9 cellular contexts compared by ENCODE assay signal in genomic region chr3:8964436-8965370, GRCh38. TPM values are rescaled to one million over a fixed set of nuclear protein-coding genes. Genes with fewer than 3 reads are reported as not detected.
DNase-seq lines count a peak whose midpoint lies in the region; ATAC-seq and TF ChIP-seq lines count a peak whose summit lies in the region.
"Had no signal": no experiment of that assay in that cellular context is flagged by ENCODE, and none has a peak within 500 bp of the region (broad histone marks: within the 10 kb centered on the region; RNA-seq: fewer than 3 reads in every experiment).

No MANE protein-coding gene starts in this region.

- peaks cover 36% of the 10 kb centered on the region for H3K79me2 ChIP-seq in mammary epithelial cell (ENCODE audit: insufficient read depth, low read length)

- DNase-seq in CD4-positive, alpha-beta T cell: no peak
- peak; percentile 86 for DNase-seq in mammary epithelial cell
- no peak for DNase-seq in NCI-H446 (lab: John Stamatoyannopoulos, UW)
- DNase-seq in NCI-H510A treated with DMSO at 0.1 percent for 48 hours (lab: John Stamatoyannopoulos, UW): no peak
- no peak for DNase-seq in epidermal melanocyte (ENCODE audit: insufficient read length, low spot score)
- DNase-seq: activated naive CD8-positive, alpha-beta T cell treated with anti-CD3 and anti-CD28 coated beads, Interleukin-2, amount 10 ng/mL, durations not matched to agents 7 days and 5 days had no signal

- POLR2A ChIA-PET in CD4-positive, alpha-beta T cell (lab: Charles Lee): interaction anchor here (2.7 kb wide), 1 partner anchor 398 kb away, joined by 10 read pairs; the partner anchor contains the start of gene THUMPD3

- peaks cover 14% of the 10 kb centered on the region for H3K27me3 Mint-ChIP-seq in CD4-positive, alpha-beta T cell
- H3K27me3 Mint-ChIP-seq in IgD-negative memory B cell: peaks cover 9% of the 10 kb centered on the region

- peak overlapping the region; percentile 49 for H3K4me2 ChIP-seq in mammary epithelial cell (ENCODE audit: insufficient read depth, low read depth, low read length)

- in situ Hi-C loops in mammary epithelial cell (cut with MboI; ENCODE audit: low sequenced_read_pairs in 2 of 2): no loop called here

- peak overlapping the region; percentile 72 for H2AFZ ChIP-seq in mammary epithelial cell (ENCODE audit: low read depth, low read length)

- H3K4me3 Mint-ChIP-seq in CD4-positive, alpha-beta T cell: peak overlapping the region; percentile 97
- H3K4me3 Mint-ChIP-seq in IgD-negative memory B cell: peak overlapping the region in 3 of 4 donors; percentile 74 to 99 (median 96)

- H3K9ac ChIP-seq in mammary epithelial cell (ENCODE audit: insufficient read depth, low read length): no peak overlapping the region

- no peak for TF ChIP-seq CTCF in CD4-positive, alpha-beta T cell (IDR thresholded peaks at IDR 0.05)
- TF ChIP-seq CTCF in mammary epithelial cell (conservative IDR thresholded peaks at IDR 0.05 in 1 of 2, IDR thresholded peaks at IDR 0.05 in 1 of 2; ENCODE audit: extremely low read depth in 1 of 2, insufficient read depth in 1 of 2, low read depth in 1 of 2, low read length in 2 of 2): no peak

- no peaks in the 10 kb centered on the region for H3K9me3 Mint-ChIP-seq in CD4-positive, alpha-beta T cell
- H3K9me3 Mint-ChIP-seq in IgD-negative memory B cell: no peaks in the 10 kb centered on the region
- H3K9me3 Mint-ChIP-seq: activated naive CD8-positive, alpha-beta T cell treated with anti-CD3 and anti-CD28 coated beads, Interleukin-2, amount 10 ng/mL, durations not matched to agents 7 days and 5 days had no signal

- CTCF ChIA-PET in CD4-positive, alpha-beta T cell (lab: Charles Lee): no interaction called here
- CTCF ChIA-PET in mammary epithelial cell (lab: Charles Lee; ENCODE audit: low non-redundant PET): no interaction called here

- H3K27ac Mint-ChIP-seq in CD4-positive, alpha-beta T cell: peak overlapping the region; percentile 95
- peak overlapping the region in 2 of 3 donors; percentile 91 to 97 for H3K27ac Mint-ChIP-seq in IgD-negative memory B cell

- peaks cover 33% of the 10 kb centered on the region for H3K4me1 Mint-ChIP-seq in CD4-positive, alpha-beta T cell (ENCODE audit: low read depth)
- H3K4me1 Mint-ChIP-seq in IgD-negative memory B cell: peaks cover 10 to 29% (median 14%) of the 10 kb centered on the region in 3 donors

- no peaks in the 10 kb centered on the region for H4K20me1 ChIP-seq in mammary epithelial cell (ENCODE audit: insufficient read depth, low read length)

- dilution Hi-C loops in mammary epithelial cell (cut with HindIII; ENCODE audit: low sequenced_read_pairs): no loop called here

- H3K36me3 Mint-ChIP-seq in CD4-positive, alpha-beta T cell (ENCODE audit: low read depth): peaks cover 8% of the 10 kb centered on the region
- no peaks in the 10 kb centered on the region for H3K36me3 Mint-ChIP-seq in IgD-negative memory B cell

- 7% methylated on average over 11 of the region's 11 CpGs for WGBS in mammary epithelial cell (ENCODE audit: low coverage, missing lambda C conversion rate)
- WGBS in mesodermal cell (ENCODE audit: insufficient coverage in 2 of 2), 2 experiments: 62 to 64% methylated on average over 4 to 7 of the region's 11 CpGs

- BruUV-seq in mammary epithelial cell (replicated peaks; lab: Mats Ljungman, UMichigan): TSS peak; percentile 30

- H3K27ac ChIP-seq in CD4-positive, alpha-beta T cell (ENCODE audit: low read depth, low read length): no peak overlapping the region
- peak overlapping the region; percentile 87 for H3K27ac ChIP-seq in mammary epithelial cell (ENCODE audit: insufficient read depth, low read depth, low read length)
- H3K27ac ChIP-seq in mesodermal cell (ENCODE audit: low read depth, low read length, severe bottlenecking): peak overlapping the region; percentile 82

- H3K27me3 ChIP-seq in CD4-positive, alpha-beta T cell (ENCODE audit: control insufficient read depth, insufficient read depth, low read length): no peaks in the 10 kb centered on the region
- no peaks in the 10 kb centered on the region for H3K27me3 ChIP-seq in mammary epithelial cell (ENCODE audit: insufficient read depth, low read length)

- intact Hi-C loops in CD4-positive, alpha-beta T cell (cut with DNase I, micrococcal nuclease): loop anchor here in 1 of 2 experiments (2.0 to 5.0 kb wide), 5 partner anchors 286 to 1358 kb away; partner anchors contain the start of genes BRPF1 and SEC13
- intact Hi-C loops in mammary epithelial cell (cut with micrococcal nuclease): loop anchor here (5.0 kb wide), 1 partner anchor 302 kb away; no protein-coding TSS in a partner anchor

- H3K4me1 ChIP-seq in mammary epithelial cell (ENCODE audit: insufficient read depth, low read length) (peaks cover 38% of the 10 kb centered on the region), mesodermal cell (ENCODE audit: control insufficient read depth, insufficient read depth, low read length, poor library complexity, severe bottlenecking) (peaks cover 18% of the 10 kb centered on the region)

- no peak for ATAC-seq in CD4-positive, alpha-beta T cell (ENCODE audit: poor library complexity)
- ATAC-seq in GM19395 (IDR thresholded peaks at IDR 0.05; ENCODE audit: unreplicated experiment): no peak

- H3K36me3 ChIP-seq in mammary epithelial cell (ENCODE audit: insufficient read depth, low read length): no peaks in the 10 kb centered on the region
- no peaks in the 10 kb centered on the region for H3K36me3 ChIP-seq in mesodermal cell (ENCODE audit: control insufficient read depth, insufficient read depth, low read length)

- no peak overlapping the region for H3K4me3 ChIP-seq in mammary epithelial cell (replicated peaks in 1 of 3; ENCODE audit: insufficient read depth in 1 of 3, low read depth in 2 of 3, low read length in 3 of 3)
- H3K4me3 ChIP-seq in mesodermal cell (ENCODE audit: extremely low read depth, insufficient read depth, low read length, poor library complexity, severe bottlenecking): no peak overlapping the region

- H3K9me3 ChIP-seq in CD4-positive, alpha-beta T cell (ENCODE audit: control insufficient read depth, low read length): no peaks in the 10 kb centered on the region
- H3K9me3 ChIP-seq in mammary epithelial cell (replicated peaks; ENCODE audit: insufficient read depth, low read length) (no peaks in the 10 kb centered on the region), mesodermal cell (ENCODE audit: control insufficient read depth, low read length) (no peaks in the 10 kb centered on the region)

RNA-seq across cellular contexts. Expression of gene RAD18, which starts 1.4 kb away (rescaled TPM):
- total RNA-seq in CD4-positive, alpha-beta T cell: 10 to 100 TPM in 1 of 2 experiments, 1 to 10 TPM in 1; 9.6 to 10.0 TPM
- polyA plus RNA-seq in IgD-negative memory B cell (15.6 TPM), mammary epithelial cell (18.4 TPM)
- 10 to 100 TPM; 11.5 to 27.0 TPM for total RNA-seq in mammary epithelial cell
- polyA minus RNA-seq in mammary epithelial cell: 14.9 TPM
- 12.1 TPM for polyA plus RNA-seq in mesodermal cell (2013, experiment 1 of 2)
- 13.9 TPM for polyA plus RNA-seq in mesodermal cell (2013, experiment 2 of 2)
